ENCODE assay signal across 13 cellular contexts in genomic region chr17:67458203-67458602, GRCh38.
"Had no signal": no experiment of that assay in that cellular context is flagged by ENCODE, and none has a peak within 500 bp of the region (broad histone marks: within the 10 kb centered on the region; RNA-seq: fewer than 3 reads in every experiment).

No MANE protein-coding gene starts in this region.

- H3K9me3 ChIP-seq: mucosa of descending colon, right atrium auricular region, transverse colon, vagina had no signal

- H3K4me3 Mint-ChIP-seq: nephron, T-helper 17 cell had no signal

- H3K27ac ChIP-seq: cardiac muscle cell, left ventricle myocardium inferior, right atrium auricular region, transverse colon, vagina had no signal

- H3K27me3 Mint-ChIP-seq: T-helper 17 cell had no signal

- H3K4me1 Mint-ChIP-seq: nephron had no signal

- H3K4me1 ChIP-seq: right atrium auricular region, vagina had no signal

- DNase-seq: activated CD4-positive, alpha-beta T cell treated with anti-CD3 and anti-CD28 coated beads for 4 hours; kidney; left ventricle myocardium inferior; mucosa of descending colon; occipital lobe; stimulated activated CD4-positive, alpha-beta T cell treated with anti-CD3 and anti-CD28 coated beads, Interleukin-2, amount 100 ng/mL, for 48 hours; stimulated activated naive CD4-positive, alpha-beta T cell; T-helper 17 cell; transverse colon had no signal

- H3K4me3 ChIP-seq: cardiac muscle cell, left ventricle myocardium inferior, mucosa of descending colon, right atrium auricular region, transverse colon, vagina had no signal

- H3K27ac Mint-ChIP-seq: nephron had no signal

- H3K27me3 ChIP-seq: cardiac muscle cell, right atrium auricular region, transverse colon, vagina had no signal

- ATAC-seq: mucosa of descending colon, T-helper 17 cell had no signal
